Comparison of ENCODE assay signal across 18 cellular contexts in the genomic region with DNA sequence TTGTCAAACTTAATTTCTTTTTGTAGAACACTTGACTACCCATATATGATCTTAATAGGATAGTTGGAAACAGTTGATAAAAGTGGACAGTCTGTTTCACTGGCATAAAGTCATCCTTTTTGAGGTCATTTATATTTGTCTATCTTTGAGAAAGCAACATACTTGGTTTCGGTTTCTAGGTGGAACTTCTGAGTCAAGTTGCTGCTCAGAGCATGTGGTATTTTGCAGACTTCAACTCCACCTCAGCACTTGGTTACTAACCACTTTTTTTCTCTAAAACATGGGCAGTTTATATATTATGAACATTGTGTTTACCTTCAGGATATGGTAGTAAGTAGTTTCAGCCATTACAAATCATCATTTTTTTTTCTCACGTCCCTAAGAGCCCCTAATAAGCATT.
DNase-seq lines count a peak whose midpoint lies in the region; ATAC-seq lines count a peak whose summit lies in the region.
"Had no signal": no experiment of that assay in that cellular context is flagged by ENCODE, and none has a peak within 500 bp of the region (broad histone marks: within the 10 kb centered on the region; RNA-seq: fewer than 3 reads in every experiment).

No MANE protein-coding gene starts in this region.

- no peaks in the 10 kb centered on the region for H3K4me1 ChIP-seq in Karpas-422 (ENCODE audit: low read length)
- H3K4me1 ChIP-seq: esophagus muscularis mucosa, lower lobe of right lung had no signal

- ATAC-seq in GM19372 (IDR thresholded peaks at IDR 0.05; ENCODE audit: low read depth, unreplicated experiment) (peak; percentile 57), HG02884 (IDR thresholded peaks at IDR 0.05; ENCODE audit: unreplicated experiment) (peak; percentile 83)
- ATAC-seq: CD8-positive, alpha-beta T cell; lower lobe of right lung had no signal

- no peaks in the 10 kb centered on the region for H4K20me1 ChIP-seq in Karpas-422 (ENCODE audit: insufficient read depth, low read depth, low read length)

- H3K4me3 ChIP-seq in Karpas-422 (ENCODE audit: low read length): no peak overlapping the region
- H3K4me3 ChIP-seq: esophagus muscularis mucosa, lower lobe of right lung, neural progenitor cell, SK-N-MC, thoracic aorta had no signal

- H3K36me3 ChIP-seq in Karpas-422 (ENCODE audit: insufficient read depth, low read length): no peaks in the 10 kb centered on the region
- H3K36me3 ChIP-seq: esophagus muscularis mucosa, lower lobe of right lung, neural progenitor cell, thoracic aorta, WERI-Rb-1 had no signal

- H3K4me2 ChIP-seq in Karpas-422 (ENCODE audit: low read depth, low read length, poor library complexity, severe bottlenecking): no peak overlapping the region
- H3K4me2 ChIP-seq: neural progenitor cell had no signal

- no peaks in the 10 kb centered on the region for H3K79me2 ChIP-seq in Karpas-422 (ENCODE audit: low read length)

- no peak overlapping the region for H2AFZ ChIP-seq in Karpas-422 (ENCODE audit: low read length)
- H2AFZ ChIP-seq: neural progenitor cell had no signal

- H3K9ac ChIP-seq in Karpas-422 (ENCODE audit: low read length): no peak overlapping the region
- H3K9ac ChIP-seq: neural progenitor cell had no signal

- H3K27me3 ChIP-seq in Karpas-422 (ENCODE audit: low read length): no peaks in the 10 kb centered on the region
- H3K27me3 ChIP-seq: esophagus muscularis mucosa, neural progenitor cell had no signal

- H3K9me2 ChIP-seq in Karpas-422 (replicated peaks; ENCODE audit: insufficient read depth, low read length): no peaks in the 10 kb centered on the region

- DNase-seq in M059J (ENCODE audit: low read depth): peak; percentile 28
- no peak for DNase-seq in Karpas-422
- DNase-seq in activated CD4-positive, alpha-beta T cell treated with anti-CD3 and anti-CD28 coated beads for 48 hours: no peak
- DNase-seq in putamen (ENCODE audit: low spot score): no peak
- DNase-seq in D341Med (ENCODE audit: low spot score): no peak
- DNase-seq: amniotic stem cell; CD8-positive, alpha-beta T cell; cortex of kidney; lower lobe of right lung; NCI-H187; NK-92 treated with Interleukin-12 subunit alpha and Interleukin-12 subunit beta, amount 100 ng/mL, for 24 hours; WERI-Rb-1 had no signal

- no peak overlapping the region for H3K27ac ChIP-seq in Karpas-422 (ENCODE audit: low read length)
- H3K27ac ChIP-seq: esophagus muscularis mucosa, lower lobe of right lung, neural progenitor cell, SK-N-MC, thoracic aorta, WERI-Rb-1 had no signal

- peaks cover 22% of the 10 kb centered on the region for H3K9me3 ChIP-seq in Karpas-422 (ENCODE audit: low read length)
- H3K9me3 ChIP-seq: esophagus muscularis mucosa, lower lobe of right lung, thoracic aorta had no signal
